In the genomic region with DNA sequence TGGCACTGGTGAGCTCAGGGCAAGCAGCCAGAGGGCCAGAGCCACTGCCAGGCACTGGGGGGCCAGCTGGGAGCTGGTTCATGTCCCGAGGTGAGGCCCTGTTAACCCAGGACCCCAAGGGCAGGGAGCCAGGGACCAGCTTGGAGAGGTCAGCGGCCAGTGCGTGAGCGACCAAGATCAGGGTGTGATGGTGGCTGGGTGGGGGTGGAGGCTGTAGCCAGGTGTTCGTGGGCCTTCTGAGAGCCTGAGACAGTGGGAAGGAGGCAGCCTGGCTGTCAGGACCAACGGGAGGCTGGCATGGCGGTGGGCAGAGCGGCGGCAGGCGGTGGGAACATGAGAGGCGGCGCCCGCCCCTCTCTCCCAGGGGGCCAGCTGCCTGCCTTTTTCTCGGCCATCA, we compare ENCODE assay signal across 22 cellular contexts. TPM values are rescaled to one million over a fixed set of nuclear protein-coding genes. Genes with fewer than 3 reads are reported as not detected.
"Had no signal": no experiment of that assay in that cellular context is flagged by ENCODE, and none has a peak within 500 bp of the region (broad histone marks: within the 10 kb centered on the region; RNA-seq: fewer than 3 reads in every experiment).

No MANE protein-coding gene starts in this region.

- H3K27ac ChIP-seq: ascending aorta, foreskin keratinocyte, left lung, testis had no signal

- H3K4me3 Mint-ChIP-seq: mesothelial cell of epicardium; nephron progenitor cell; stimulated activated naive CD8-positive, alpha-beta T cell treated with anti-CD3 and anti-CD28 coated beads, Interleukin-15, amount 100 ng/mL, for 72 hours; T-cell; type B pancreatic cell had no signal

- H3K27me3 Mint-ChIP-seq: stimulated activated naive CD8-positive, alpha-beta T cell treated with anti-CD3 and anti-CD28 coated beads, Interleukin-15, amount 100 ng/mL, for 72 hours; T-cell; type B pancreatic cell had no signal

- H3K27ac Mint-ChIP-seq: mesothelial cell of epicardium, nephron progenitor cell, type B pancreatic cell had no signal

- H3K9me3 Mint-ChIP-seq: mesothelial cell of epicardium; nephron progenitor cell; stimulated activated naive CD8-positive, alpha-beta T cell treated with anti-CD3 and anti-CD28 coated beads, Interleukin-15, amount 100 ng/mL, for 72 hours; T-cell; type B pancreatic cell had no signal

- H3K4me1 Mint-ChIP-seq: mesothelial cell of epicardium had no signal

- DNase-seq: activated CD4-positive, alpha-beta T cell treated with anti-CD3 and anti-CD28 coated beads, Interleukin-2, amount 50 U/mL, for 1 hour; activated CD8-positive, alpha-beta memory T cell treated with anti-CD3 and anti-CD28 coated beads, Interleukin-2, amount 50 U/mL, for 4 hours; activated effector memory CD4-positive, alpha-beta T cell treated with anti-CD3 and anti-CD28 coated beads, Interleukin-2, amount 50 U/mL, for 16 hours; activated naive CD4-positive, alpha-beta T cell treated with anti-CD3 and anti-CD28 coated beads, Interleukin-2, amount 50 U/mL, for 16 hours; activated T-cell treated with anti-CD3 and anti-CD28 coated beads, Interleukin-2, amount 50 U/mL, for 48 hours; foreskin keratinocyte; hippocampal formation; islet precursor cell; nephron progenitor cell; retina; stimulated activated naive CD8-positive, alpha-beta T cell treated with anti-CD3 and anti-CD28 coated beads, Interleukin-15, amount 100 ng/mL, for 72 hours; T-cell; T-helper 9 cell; testis had no signal

RNA-seq across cellular contexts. Expression of a gene that starts 20.4 kb away (rescaled TPM):
- total RNA-seq: ascending aorta, dermis microvascular lymphatic vessel endothelial cell, epithelial cell of proximal tubule, lung microvascular endothelial cell, T-cell had no signal
- polyA plus RNA-seq: fibroblast of lung had no signal
